ENCODE assay signal across 8 cellular contexts in the genomic region with DNA sequence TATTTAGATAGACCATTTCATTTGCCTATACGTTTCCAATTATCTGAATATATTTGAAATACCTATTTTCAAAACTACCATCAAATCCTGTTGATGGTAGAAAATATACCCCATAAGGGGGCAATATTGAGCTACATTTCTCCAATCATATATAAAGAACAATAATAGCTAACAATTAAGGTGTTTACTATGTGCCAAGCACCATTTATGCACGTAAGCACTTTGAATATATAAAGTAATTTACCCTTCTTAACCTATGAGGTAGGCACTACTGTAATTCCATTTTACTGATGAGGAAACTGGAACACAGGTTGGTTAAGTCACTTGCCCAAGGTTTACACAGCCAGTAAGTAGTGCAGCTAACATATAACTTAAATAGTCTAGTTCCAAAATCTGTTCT.
DNase-seq lines count a peak whose midpoint lies in the region; ATAC-seq and TF ChIP-seq lines count a peak whose summit lies in the region.

No MANE protein-coding gene starts in this region.

- H3K9me3 ChIP-seq in cardiac muscle cell (ENCODE audit: low read depth): no peaks in the 10 kb centered on the region

- H3K4me3 Mint-ChIP-seq in endothelial cell (ENCODE audit: unreplicated experiment): no peak overlapping the region

- peaks cover 10% of the 10 kb centered on the region for H3K36me3 ChIP-seq in cardiac muscle cell

- H3K9me3 Mint-ChIP-seq in endothelial cell (ENCODE audit: unreplicated experiment): no peaks in the 10 kb centered on the region

- no peak for ATAC-seq in Right ventricle myocardium inferior
- no peak for ATAC-seq in HG02610 (IDR thresholded peaks at IDR 0.05; ENCODE audit: unreplicated experiment)
- ATAC-seq in omental fat pad (ENCODE audit: low FRiP score): no peak

- H3K4me1 ChIP-seq in cardiac muscle cell (ENCODE audit: low read depth): peaks cover 6% of the 10 kb centered on the region

- DNase-seq in cardiac muscle cell (ENCODE audit: low read depth in 1 of 2, low spot score in 1 of 2) (peak; percentile 8 to 57), Right ventricle myocardium inferior (ENCODE audit: missing footprints) (no peak), NOMO-1 treated with DMSO at 0.1 percent for 48 hours (lab: John Stamatoyannopoulos, UW; ENCODE audit: unreplicated experiment) (peak; percentile 41), endothelial cell (ENCODE audit: low spot score) (no peak), pons (ENCODE audit: low spot score) (peak; percentile 67), HuH-7 (ENCODE audit: low spot score) (no peak), omental fat pad (ENCODE audit: low spot score) (no peak)

- no peak overlapping the region for H3K4me3 ChIP-seq in cardiac muscle cell

- H3K27me3 ChIP-seq in cardiac muscle cell: no peaks in the 10 kb centered on the region

- no peaks in the 10 kb centered on the region for H3K27me3 Mint-ChIP-seq in endothelial cell (ENCODE audit: unreplicated experiment)

- H3K27ac Mint-ChIP-seq in endothelial cell (ENCODE audit: unreplicated experiment): no peak overlapping the region

- no peak overlapping the region for H3K27ac ChIP-seq in cardiac muscle cell

- TF ChIP-seq CTCF in cardiac muscle cell (IDR thresholded peaks at IDR 0.05; ENCODE audit: low read depth, low read length) (peak; percentile 36), endothelial cell (IDR thresholded peaks at IDR 0.05; ENCODE audit: unreplicated experiment) (peak; percentile 42), omental fat pad (IDR thresholded peaks at IDR 0.05) (peak in 1 of 3 donors; percentile 8)

- intact Hi-C loops in Right ventricle myocardium inferior (cut with DNase I): loop anchor here (1.0 to 5.0 kb wide), 2 partner anchors 76 to 344 kb away; no protein-coding TSS in a partner anchor

- no peaks in the 10 kb centered on the region for H3K36me3 Mint-ChIP-seq in endothelial cell (ENCODE audit: low read depth, unreplicated experiment)

- peaks cover 4% of the 10 kb centered on the region for H3K4me1 Mint-ChIP-seq in endothelial cell (ENCODE audit: unreplicated experiment)

Comparison
In these comparisons a context has a peak if more than half of its experiments do, and no peak if none do; other contexts are left out.
1. DNase-seq: peak in cardiac muscle cell (2 of 2), NOMO-1 treated with DMSO at 0.1 percent for 48 hours (single experiment) and pons (single experiment); none in Right ventricle myocardium inferior (single experiment), endothelial cell (single experiment), HuH-7 (single experiment) and omental fat pad (single experiment).